In genomic region chr7:832292-832967, GRCh38 we compare ENCODE assay signal across 8 cellular contexts. TPM values are rescaled to one million over a fixed set of nuclear protein-coding genes. Genes with fewer than 3 reads are reported as not detected.
A peak's percentile ranks its signal among the peaks of the same experiment; 100 is the strongest.
DNase-seq lines count a peak whose midpoint lies in the region; ATAC-seq and TF ChIP-seq lines count a peak whose summit lies in the region.

A gene with protein sequence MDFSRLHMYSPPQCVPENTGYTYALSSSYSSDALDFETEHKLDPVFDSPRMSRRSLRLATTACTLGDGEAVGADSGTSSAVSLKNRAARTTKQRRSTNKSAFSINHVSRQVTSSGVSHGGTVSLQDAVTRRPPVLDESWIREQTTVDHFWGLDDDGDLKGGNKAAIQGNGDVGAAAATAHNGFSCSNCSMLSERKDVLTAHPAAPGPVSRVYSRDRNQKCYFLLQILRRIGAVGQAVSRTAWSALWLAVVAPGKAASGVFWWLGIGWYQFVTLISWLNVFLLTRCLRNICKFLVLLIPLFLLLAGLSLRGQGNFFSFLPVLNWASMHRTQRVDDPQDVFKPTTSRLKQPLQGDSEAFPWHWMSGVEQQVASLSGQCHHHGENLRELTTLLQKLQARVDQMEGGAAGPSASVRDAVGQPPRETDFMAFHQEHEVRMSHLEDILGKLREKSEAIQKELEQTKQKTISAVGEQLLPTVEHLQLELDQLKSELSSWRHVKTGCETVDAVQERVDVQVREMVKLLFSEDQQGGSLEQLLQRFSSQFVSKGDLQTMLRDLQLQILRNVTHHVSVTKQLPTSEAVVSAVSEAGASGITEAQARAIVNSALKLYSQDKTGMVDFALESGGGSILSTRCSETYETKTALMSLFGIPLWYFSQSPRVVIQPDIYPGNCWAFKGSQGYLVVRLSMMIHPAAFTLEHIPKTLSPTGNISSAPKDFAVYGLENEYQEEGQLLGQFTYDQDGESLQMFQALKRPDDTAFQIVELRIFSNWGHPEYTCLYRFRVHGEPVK (plus strand): TSS chr7:832476. CDS start chr7:832525, 49 bp downstream.

- H3K9me3 ChIP-seq in HUES48 (ENCODE audit: control insufficient read depth, insufficient read depth, low read length) (no peaks in the 10 kb centered on the region), testis (no peaks in the 10 kb centered on the region)

- intact Hi-C loops in natural killer cell (cut with micrococcal nuclease) (no loop called here), testis (cut with DNase I; ENCODE audit: low total_unique reads) (no loop called here)

- H3K27ac ChIP-seq in 22Rv1 (peak within 1 kb of the TSS; percentile 57), HUES48 (ENCODE audit: low read depth, low read length) (peak within 1 kb of the TSS; percentile 79), testis (peak within 1 kb of the TSS; percentile 76 to 84)

- 75 to 78% methylated on average over 22 of the region's 22 CpGs for WGBS in testis, 2 donors

- H3K36me3 Mint-ChIP-seq in natural killer cell, result no peaks in the 10 kb centered on the region

- H3K27me3 ChIP-seq in HUES48 (ENCODE audit: control insufficient read depth, insufficient read depth, low read length) (no peaks in the 10 kb centered on the region), testis (no peaks in the 10 kb centered on the region)

- peak in 2 of 3 experiments; percentile 15 to 16 for DNase-seq in activated CD8-positive, alpha-beta memory T cell treated with anti-CD3 and anti-CD28 coated beads for 48 hours (ENCODE audit: low read depth in 2 of 3, low spot score in 2 of 3)
- DNase-seq in epithelial cell of esophagus (ENCODE audit: low read depth) (peak; percentile 99), natural killer cell (peak; percentile 25), testis (no peak)

- no peaks in the 10 kb centered on the region for H3K27me3 Mint-ChIP-seq in natural killer cell (ENCODE audit: low read depth in 2 of 2)

- no peak for TF ChIP-seq POLR2A in testis (IDR thresholded peaks at IDR 0.05)

- H3K4me3 ChIP-seq in HUES48 (ENCODE audit: low read depth, low read length) (peak within 1 kb of the TSS; percentile 7; the same call in 1 of the 2 replicates), epithelial cell of esophagus (ENCODE audit: low read length) (peak within 1 kb of the TSS; percentile 9), testis (no peak within 1 kb of the TSS)

- H3K4me3 Mint-ChIP-seq in natural killer cell, result peak within 1 kb of the TSS; percentile 76

- no peaks in the 10 kb centered on the region for H3K9me3 Mint-ChIP-seq in natural killer cell

- peak within 1 kb of the TSS; percentile 7; the same call in 1 of the 2 replicates for H3K9ac ChIP-seq in HUES48 (ENCODE audit: low read depth, low read length)

- H3K4me1 ChIP-seq in HUES48 (ENCODE audit: control insufficient read depth, insufficient read depth, low read length) (peaks cover 23% of the 10 kb centered on the region), testis (peaks cover 20% of the 10 kb centered on the region)

- TF ChIP-seq CTCF in 22Rv1 (IDR thresholded peaks at IDR 0.05) (no peak), epithelial cell of esophagus (IDR thresholded peaks at IDR 0.05; ENCODE audit: insufficient read depth, low read depth, low read length, missing control alignments) (no peak), natural killer cell (IDR thresholded peaks at IDR 0.05) (no peak), testis (IDR thresholded peaks at IDR 0.05) (no peak)

- H3K4me1 Mint-ChIP-seq in natural killer cell, result peaks cover 35 to 42% of the 10 kb centered on the region in 2 donors

- H3K36me3 ChIP-seq in HUES48 (ENCODE audit: control insufficient read depth, insufficient read depth, low read length) (peaks cover 21% of the 10 kb centered on the region), testis (ENCODE audit: low read depth, missing control alignments) (no peaks in the 10 kb centered on the region)

- ATAC-seq in GM19438 (IDR thresholded peaks at IDR 0.05; ENCODE audit: low read depth, unreplicated experiment) (peak; percentile 40), natural killer cell (peak; percentile 50 to 84 (median 74)), GM18858 (IDR thresholded peaks at IDR 0.05; ENCODE audit: unreplicated experiment) (no peak)

- H3K27ac Mint-ChIP-seq in natural killer cell, result peak within 1 kb of the TSS; percentile 69 to 77

RNA-seq across cellular contexts. Expression of the gene that starts here (rescaled TPM):
- 10 to 100 TPM; 40.2 to 63.5 (median 48.0) TPM for total RNA-seq in natural killer cell
- 100 to 1,000 TPM; 167 to 213 TPM for total RNA-seq in testis
- 173 TPM for polyA plus RNA-seq in testis (ENCODE audit: insufficient read depth, low read depth, low replicate concordance)

Comparison
In these comparisons a context has a peak if more than half of its experiments do, and no peak if none do; other contexts are left out.
1. H3K4me3 ChIP-seq: peak in HUES48 (single experiment) and epithelial cell of esophagus (single experiment); none in testis (0 of 2).
2. Peak in every context shown above with its lines, with median percentiles within 50 percentile points of each other: H3K27ac ChIP-seq.